1 cellular context compared by ENCODE assay signal in genomic region chr14:71621276-71621675, GRCh38.
TF ChIP-seq lines count a peak whose summit lies in the region.

No MANE protein-coding gene starts in this region.

TF ChIP-seq in IMR-90, 13 proteins besides CTCF, POLR2A, EP300 and RAD21:
- no peak for TF ChIP-seq ELK1 (IDR thresholded peaks at IDR 0.05; ENCODE audit: borderline replicate concordance, low read depth, low read length)
- TF ChIP-seq SMC3 (IDR thresholded peaks at IDR 0.05; ENCODE audit: low read depth, low read length): no peak
- no peak for TF ChIP-seq CHD1 (IDR thresholded peaks at IDR 0.05; ENCODE audit: low read depth, low read length)
- TF ChIP-seq CEBPB (IDR thresholded peaks at IDR 0.05; ENCODE audit: low read depth, low read length): no peak
- no peak for TF ChIP-seq MAFK (IDR thresholded peaks at IDR 0.05; ENCODE audit: low read depth, low read length)
- TF ChIP-seq RFX5 (IDR thresholded peaks at IDR 0.05; ENCODE audit: low read depth, low read length): no peak
- no peak for TF ChIP-seq RCOR1 (IDR thresholded peaks at IDR 0.05; ENCODE audit: insufficient replicate concordance, low read length)
- no peak for TF ChIP-seq MXI1 (IDR thresholded peaks at IDR 0.05; ENCODE audit: borderline replicate concordance, low read depth, low read length)
- no peak for TF ChIP-seq MAZ (IDR thresholded peaks at IDR 0.05; ENCODE audit: borderline replicate concordance, low read depth, low read length)
- TF ChIP-seq FOS (IDR thresholded peaks at IDR 0.05; ENCODE audit: low read depth, low read length): no peak
- no peak for TF ChIP-seq NFE2L2 (IDR thresholded peaks at IDR 0.05; ENCODE audit: low read depth, low read length)
